In genomic region chr20:36838381-36838780, GRCh38 we compare ENCODE assay signal across 9 cellular contexts. TPM values are rescaled to one million over a fixed set of nuclear protein-coding genes. Genes with fewer than 3 reads are reported as not detected.
"Had no signal": no experiment of that assay in that cellular context is flagged by ENCODE, and none has a peak within 500 bp of the region (broad histone marks: within the 10 kb centered on the region; RNA-seq: fewer than 3 reads in every experiment).

No MANE protein-coding gene starts in this region.

RNA-seq across cellular contexts. Expression of gene TLDC2, which starts 37.6 kb away (rescaled TPM):
- total RNA-seq: activated CD4-positive, alpha-beta T cell treated with anti-CD3 and anti-CD28 coated beads, Interleukin-2, amount 10 ng/mL, durations not matched to agents 24 days and 14 days; activated naive CD4-positive, alpha-beta T cell treated with anti-CD3 and anti-CD28 coated beads for 36 hours; activated naive CD4-positive, alpha-beta T cell treated with anti-CD3 and anti-CD28 coated beads, Interleukin-2, amount 50 U/mL, for 72 hours; activated T-cell treated with anti-CD3 and anti-CD28 coated beads, Interleukin-2, amount 50 U/mL, for 4 hours; activated T-helper 1 cell treated with anti-CD3 and anti-CD28 coated beads, Interleukin-12 subunit alpha, Interleukin-12 subunit beta, Interleukin-2, Interleukin-4 antibody, amounts not matched to agents 30 ng/mL and 10 ng/mL and 1 ng/mL, durations not matched to agents 14 hours and 24 hours and 36 hours; PC-3; Right ventricle myocardium inferior; SK-MEL-5; T-helper 2 cell treated with Interferon-gamma antibody and Interleukin-4, amounts not matched to agents 100 ng/mL and 5 ng/mL, for 36 hours had no signal
